ENCODE assay signal across 9 cellular contexts in genomic region chr1:116568925-116569490, GRCh38. TPM values are rescaled to one million over a fixed set of nuclear protein-coding genes. Genes with fewer than 3 reads are reported as not detected.
DNase-seq lines count a peak whose midpoint lies in the region; ATAC-seq, FAIRE-seq and TF ChIP-seq lines count a peak whose summit lies in the region.
"Had no signal": no experiment of that assay in that cellular context is flagged by ENCODE, and none has a peak within 500 bp of the region (broad histone marks: within the 10 kb centered on the region; RNA-seq: fewer than 3 reads in every experiment).

No MANE protein-coding gene starts in this region.

- TF ChIP-seq POLR2A in A549 (IDR thresholded peaks at IDR 0.05; ENCODE audit: low read length) = no peak
- no peak for TF ChIP-seq POLR2A in tibial nerve (IDR thresholded peaks at IDR 0.05)

- H3K27me3 ChIP-seq in DOHH2 (ENCODE audit: control insufficient read depth, low read length) (peaks cover 30% of the 10 kb centered on the region), tibial nerve (no peaks in the 10 kb centered on the region)

- TF ChIP-seq CTCF in A549 (IDR thresholded peaks at IDR 0.05) (no peak), DOHH2 (IDR thresholded peaks at IDR 0.05; ENCODE audit: low read depth, low read length, poor library complexity, severe bottlenecking) (no peak), tibial nerve (IDR thresholded peaks at IDR 0.05) (no peak)

- no peak for TF ChIP-seq EP300 in A549 (IDR thresholded peaks at IDR 0.05)
- TF ChIP-seq EP300 in tibial nerve (IDR thresholded peaks at IDR 0.05) = no peak

- CTCF ChIA-PET in A549 (lab: Yijun Ruan, JAX) = interaction anchor here (0.7 to 0.8 kb wide), 2 partner anchors 10 to 430 kb away, joined by 3 to 5 read pairs; no protein-coding TSS in a partner anchor

- H3K4me2 ChIP-seq in A549 = peak overlapping the region; percentile 90
- peak overlapping the region; percentile 91; the same call in 1 of the 2 replicates for H3K4me2 ChIP-seq in DOHH2 (ENCODE audit: low read length)

- no peak for TF ChIP-seq RAD21 in A549 (conservative IDR thresholded peaks at IDR 0.05 in 1 of 2, IDR thresholded peaks at IDR 0.05 in 1 of 2)

- H3K27ac ChIP-seq in A549 (0 out of 6 replicates have a peak overlapping the region, but pooled peaks of 1 of the 2 experiments have one; percentile 13), DOHH2 (ENCODE audit: low read depth, low read length) (no peak overlapping the region), tibial nerve (no peak overlapping the region)

- H3K36me3 ChIP-seq in DOHH2 (ENCODE audit: control insufficient read depth, low read length) = no peaks in the 10 kb centered on the region
- H3K36me3 ChIP-seq in tibial nerve = peaks cover 0 to 4% (median 0%) of the 10 kb centered on the region in 3 donors

- POLR2A ChIA-PET in A549 (lab: Yijun Ruan, JAX) = interaction anchor here (0.6 kb wide), 1 partner anchor 316 kb away, joined by 6 read pairs; no protein-coding TSS in a partner anchor

- ATAC-seq in A549 (no peak), GM19397 (IDR thresholded peaks at IDR 0.05; ENCODE audit: unreplicated experiment) (no peak), HG02588 (IDR thresholded peaks at IDR 0.05; ENCODE audit: unreplicated experiment) (no peak)

- H3K9me2 ChIP-seq in DOHH2 (replicated peaks; ENCODE audit: control insufficient read depth, low read length) = no peaks in the 10 kb centered on the region

- peaks cover 0 to 4% (median 0%) of the 10 kb centered on the region in 6 donors for H3K9me3 Mint-ChIP-seq in immature natural killer cell

- peaks cover 0 to 10% (median 2%) of the 10 kb centered on the region in 3 donors for H3K27me3 Mint-ChIP-seq in immature natural killer cell (ENCODE audit: low read depth in 3 of 3)

- no peaks in the 10 kb centered on the region for H3K79me2 ChIP-seq in DOHH2 (ENCODE audit: control insufficient read depth, low read length)

- no peaks in the 10 kb centered on the region for H4K20me1 ChIP-seq in DOHH2 (ENCODE audit: control insufficient read depth, insufficient read depth, low read depth, low read length)

- DNase-seq in A549 (ENCODE audit: low read depth in 1 of 2, low spot score in 1 of 2) = no peak
- DNase-seq in SK-MEL-5 (ENCODE audit: low read depth, low spot score) = peak; percentile 25
- no peak for DNase-seq in immature natural killer cell
- no peak for DNase-seq in tibial nerve (ENCODE audit: low spot score in 2 of 2)
- DNase-seq in effector CD4-positive, alpha-beta T cell = no peak
- DNase-seq: HCEC 1CT had no signal

- in situ Hi-C loops in SK-MEL-5 (cut with HindIII; ENCODE audit: low pct_unique_long_range_greater_than_20kb, low sequenced_read_pairs) = no loop called here

- peaks cover 39% of the 10 kb centered on the region for H3K4me1 ChIP-seq in A549
- peaks cover 17% of the 10 kb centered on the region for H3K4me1 ChIP-seq in DOHH2 (ENCODE audit: control insufficient read depth, low read length)
- H3K4me1 ChIP-seq in tibial nerve = peaks cover 0 to 18% (median 3%) of the 10 kb centered on the region in 4 donors

- no peaks in the 10 kb centered on the region for H3F3A ChIP-seq in DOHH2 (ENCODE audit: control insufficient read depth, insufficient read depth)

- H3K4me3 ChIP-seq in A549 = no peak overlapping the region
- H3K4me3 ChIP-seq in DOHH2 (ENCODE audit: low read length) = no peak overlapping the region
- no peak overlapping the region for H3K4me3 ChIP-seq in tibial nerve

- peak overlapping the region; percentile 88 to 96 (median 92) for H3K27ac Mint-ChIP-seq in immature natural killer cell

- peaks cover 58 to 64% of the 10 kb centered on the region in 2 donors for H3K4me1 Mint-ChIP-seq in immature natural killer cell

- H3K9me3 ChIP-seq in A549 = no peaks in the 10 kb centered on the region
- no peaks in the 10 kb centered on the region for H3K9me3 ChIP-seq in DOHH2 (ENCODE audit: control insufficient read depth, insufficient read depth, low read length)
- H3K9me3 ChIP-seq in tibial nerve = peaks cover 0 to 7% (median 0%) of the 10 kb centered on the region in 4 donors

- H3K36me3 Mint-ChIP-seq in immature natural killer cell = peaks cover 4 to 18% (median 12%) of the 10 kb centered on the region in 3 donors

- FAIRE-seq in A549 (lab: Jason Lieb, UNC) = no peak

- 100% methylated on average over 2 of the region's 2 CpGs for WGBS in A549 (ENCODE audit: missing lambda C conversion rate)
- 90 to 94% methylated on average over 2 of the region's 2 CpGs for WGBS in tibial nerve, 2 donors

- H3K4me3 Mint-ChIP-seq in immature natural killer cell = peak overlapping the region; percentile 88 to 98 (median 96)

TF ChIP-seq in A549, 52 proteins besides CTCF, POLR2A, EP300 and RAD21:
- TF ChIP-seq KDM1A (IDR thresholded peaks at IDR 0.05; ENCODE audit: low read depth) (no peak), JUN (IDR thresholded peaks at IDR 0.05) (no peak), ZC3H11A (IDR thresholded peaks at IDR 0.05) (no peak), CBX8 (IDR thresholded peaks at IDR 0.05) (no peak), NR3C1 (IDR thresholded peaks at IDR 0.05) (no peak), SREBF2 (IDR thresholded peaks at IDR 0.05) (no peak), HOXB13 (CRISPR knock-in tag; IDR thresholded peaks at IDR 0.05; ENCODE audit: low read depth) (no peak), RNF2 (IDR thresholded peaks at IDR 0.05; ENCODE audit: borderline replicate concordance, low read depth) (no peak), MAX (IDR thresholded peaks at IDR 0.05) (no peak), GATA3 (IDR thresholded peaks at IDR 0.05; ENCODE audit: borderline replicate concordance) (no peak), EHF (CRISPR knock-in tag; IDR thresholded peaks at IDR 0.05) (no peak), NPAS2 (CRISPR knock-in tag; IDR thresholded peaks at IDR 0.05; ENCODE audit: borderline replicate concordance) (no peak), POLR2AphosphoS2 (conservative IDR thresholded peaks at IDR 0.05; ENCODE audit: low read length) (no peak), USF2 (IDR thresholded peaks at IDR 0.05) (no peak), RFX5 (IDR thresholded peaks at IDR 0.05) (no peak), HEYL (CRISPR knock-in tag; IDR thresholded peaks at IDR 0.05) (no peak), TFCP2L1 (CRISPR knock-in tag; IDR thresholded peaks at IDR 0.05) (no peak), ZNF302 (CRISPR knock-in tag; IDR thresholded peaks at IDR 0.05) (no peak), PHF8 (IDR thresholded peaks at IDR 0.05; ENCODE audit: borderline replicate concordance, low read depth) (no peak)

RNA-seq across cellular contexts. Expression of gene CD58, which starts 1.8 kb away (rescaled TPM):
- polyA plus RNA-seq in A549 (2011; rRNA removed) = 36.0 and 38.4 TPM in 2 replicates
- 11.0 and 11.2 TPM in 2 replicates for polyA plus RNA-seq in A549 (2012; cell fraction: cytosol; rRNA removed)
- polyA plus RNA-seq in A549 (2012; cell fraction: nucleus; rRNA removed) = 5.1 and 7.9 TPM in 2 replicates
- polyA plus RNA-seq in A549 (2017; fragmentation: RNase III; extraction: RNeasy Plus Mini Kit Qiagen cat#74134 plus additional on column Dnase treatment) = 20.0 to 26.4 TPM (median 22.4 TPM) in 3 replicates
- 4.8 and 8.2 TPM in 2 replicates for polyA minus RNA-seq in A549 (2011; rRNA and poly(A)+ RNA removed)
- total RNA-seq in SK-MEL-5 (2014; rRNA removed; shearing (Covaris generic)) = 55.8 and 67.0 TPM in 2 replicates
- 37.5 and 39.6 TPM in 2 replicates for polyA plus RNA-seq in SK-MEL-5 (2015; cell fraction: cytosol; rRNA removed)
- 27.8 and 33.4 TPM in 2 replicates for polyA plus RNA-seq in SK-MEL-5 (2015; cell fraction: nucleus; rRNA removed)
- polyA plus RNA-seq in immature natural killer cell = 100 to 1,000 TPM in 1 of 3 donors, 10 to 100 TPM in 2; 68.6 to 112 (median 69.9) TPM
- total RNA-seq in tibial nerve = 10 to 100 TPM; 15.9 to 36.0 (median 21.8) TPM
